In genomic region chr18:55419939-55420664, GRCh38 we compare ENCODE assay signal across 8 cellular contexts.
DNase-seq lines count a peak whose midpoint lies in the region; ATAC-seq and TF ChIP-seq lines count a peak whose summit lies in the region.

No MANE protein-coding gene starts in this region.

- H3K4me1 Mint-ChIP-seq in effector memory CD8-positive, alpha-beta T cell (ENCODE audit: low read depth in 2 of 2) = no peaks in the 10 kb centered on the region

- no peaks in the 10 kb centered on the region for H3K27me3 Mint-ChIP-seq in effector memory CD8-positive, alpha-beta T cell

- intact Hi-C loops in stomach (cut with DNase I; ENCODE audit: low total_unique reads) = loop anchor here (5.0 to 10.0 kb wide), 2 partner anchors 167 to 1155 kb away; partner anchors contain the start of gene TCF4

- H3K4me3 ChIP-seq in foreskin fibroblast (ENCODE audit: low read depth in 1 of 2, low read length in 2 of 2) (peak overlapping the region; percentile 25 to 64), stomach (peak overlapping the region in 2 of 4 donors; percentile 0 to 11)

- H3K27ac Mint-ChIP-seq in effector memory CD8-positive, alpha-beta T cell = no peak overlapping the region

- DNase-seq in KBM-7 (peak; percentile 3), foreskin fibroblast (peak in 1 of 2 donors; percentile 39), stomach (no peak), NCI-H1436 treated with DMSO at 0.1 percent for 48 hours (lab: John Stamatoyannopoulos, UW) (no peak), NCI-H1105 (lab: John Stamatoyannopoulos, UW) (no peak)
- no peak for DNase-seq in effector memory CD8-positive, alpha-beta T cell
- no peak for DNase-seq in stimulated activated CD4-positive, alpha-beta T cell treated with anti-CD3 and anti-CD28 coated beads, Interleukin-4, amount 100 ng/mL, for 24 hours

- H3K4me3 Mint-ChIP-seq in effector memory CD8-positive, alpha-beta T cell = no peak overlapping the region

- no peaks in the 10 kb centered on the region for H3K9me3 ChIP-seq in stomach

- in situ Hi-C loops in KBM-7 (cut with MboI; ENCODE audit: low pct_unique_long_range_greater_than_20kb, low sequenced_read_pairs) = loop anchor here (25.0 kb wide), 1 partner anchor 367 kb away; no protein-coding TSS in a partner anchor

- WGBS in stomach, 5 donors = 31 to 41% (median 39%) methylated on average over 7 of the region's 7 CpGs

- peak overlapping the region in 4 of 5 donors; percentile 56 to 80 (median 64) for H3K27ac ChIP-seq in stomach

- peaks cover 0 to 20% (median 8%) of the 10 kb centered on the region in 4 donors for H3K4me1 ChIP-seq in stomach

- peaks cover 0 to 4% of the 10 kb centered on the region in 2 donors for H3K9me3 Mint-ChIP-seq in effector memory CD8-positive, alpha-beta T cell

- TF ChIP-seq POLR2A in stomach (IDR thresholded peaks at IDR 0.05) = no peak

- peak; percentile 12 for ATAC-seq in GM19463 (IDR thresholded peaks at IDR 0.05; ENCODE audit: unreplicated experiment)
- no peak for ATAC-seq in effector memory CD8-positive, alpha-beta T cell (replicated peaks)

- TF ChIP-seq EP300 in stomach (IDR thresholded peaks at IDR 0.05) = no peak

- no peaks in the 10 kb centered on the region for H3K36me3 Mint-ChIP-seq in effector memory CD8-positive, alpha-beta T cell (ENCODE audit: insufficient read depth)

- no peaks in the 10 kb centered on the region for H3K27me3 ChIP-seq in stomach

- no peaks in the 10 kb centered on the region for H3K36me3 ChIP-seq in stomach

- TF ChIP-seq CTCF in foreskin fibroblast (IDR thresholded peaks at IDR 0.05; ENCODE audit: low read depth, low read length) = no peak
- TF ChIP-seq CTCF in stomach (IDR thresholded peaks at IDR 0.05) = no peak
